Comparison of ENCODE assay signal across 13 cellular contexts in genomic region chr7:38975944-38976392, GRCh38. TPM values are rescaled to one million over a fixed set of nuclear protein-coding genes. Genes with fewer than 3 reads are reported as not detected.
A peak's percentile ranks its signal among the peaks of the same experiment; 100 is the strongest.
DNase-seq lines count a peak whose midpoint lies in the region; ATAC-seq, FAIRE-seq and TF ChIP-seq lines count a peak whose summit lies in the region.
"Had no signal": no experiment of that assay in that cellular context is flagged by ENCODE, and none has a peak within 500 bp of the region (broad histone marks: within the 10 kb centered on the region; RNA-seq: fewer than 3 reads in every experiment).

No MANE protein-coding gene starts in this region.

- H3K9ac ChIP-seq in astrocyte (ENCODE audit: low read length) (no peak overlapping the region), smooth muscle cell (ENCODE audit: low read depth) (no peak overlapping the region)
- H3K9ac ChIP-seq: parathyroid adenoma had no signal

- ATAC-seq in GM19452 (IDR thresholded peaks at IDR 0.05; ENCODE audit: unreplicated experiment) (no peak), GM21390 (IDR thresholded peaks at IDR 0.05; ENCODE audit: unreplicated experiment) (no peak), esophagus mucosa (no peak)

- H3K27ac ChIP-seq in astrocyte (ENCODE audit: low read depth, low read length) (no peak overlapping the region), smooth muscle cell (ENCODE audit: low read depth) (no peak overlapping the region)
- H3K27ac ChIP-seq: parathyroid adenoma had no signal

- no peak overlapping the region for H3K4me3 ChIP-seq in astrocyte (ENCODE audit: insufficient read depth, low read depth, low read length)
- peak overlapping the region; percentile 41 for H3K4me3 ChIP-seq in smooth muscle cell

- peak overlapping the region; percentile 77 for H3K4me2 ChIP-seq in astrocyte (ENCODE audit: low read length)
- peak overlapping the region; percentile 89 for H3K4me2 ChIP-seq in smooth muscle cell

- H3K27me3 Mint-ChIP-seq in astrocyte (ENCODE audit: low read depth, unreplicated experiment) = peaks cover 14% of the 10 kb centered on the region

- peaks cover 3% of the 10 kb centered on the region for H3K4me1 Mint-ChIP-seq in astrocyte (ENCODE audit: low read depth, unreplicated experiment)

- FAIRE-seq in astrocyte (lab: Jason Lieb, UNC) = no peak

- H3K27me3 ChIP-seq in astrocyte (ENCODE audit: insufficient read depth, low read length) (peaks cover 13% of the 10 kb centered on the region), smooth muscle cell (ENCODE audit: low read depth) (peaks cover 50% of the 10 kb centered on the region)

- H3K79me2 ChIP-seq in astrocyte (ENCODE audit: insufficient read depth, low read length) = no peaks in the 10 kb centered on the region
- no peaks in the 10 kb centered on the region for H3K79me2 ChIP-seq in smooth muscle cell (ENCODE audit: low read depth)
- H3K79me2 ChIP-seq: parathyroid adenoma had no signal

- TF ChIP-seq CTCF in astrocyte (IDR thresholded peaks at IDR 0.05; ENCODE audit: insufficient read depth, low read depth, low read length) = no peak
- no peak for TF ChIP-seq CTCF in smooth muscle cell (IDR thresholded peaks at IDR 0.05; ENCODE audit: borderline replicate concordance, insufficient read depth, poor library complexity, severe bottlenecking)

- H3K9me3 Mint-ChIP-seq in astrocyte (ENCODE audit: unreplicated experiment) = peaks cover 2% of the 10 kb centered on the region

- DNase-seq in NCI-H345 (lab: John Stamatoyannopoulos, UW) = peak; percentile 8
- DNase-seq in NCI-H345 treated with DMSO at 0.1 percent for 48 hours (lab: John Stamatoyannopoulos, UW; ENCODE audit: unreplicated experiment) = no peak
- DNase-seq in astrocyte (ENCODE audit: low read depth) = no peak
- peak; percentile 65 for DNase-seq in islet precursor cell
- DNase-seq in smooth muscle cell (lab: John Stamatoyannopoulos, UW; ENCODE audit: unreplicated experiment) = no peak
- DNase-seq: activated T-cell treated with anti-CD3 and anti-CD28 coated beads, Interleukin-2, amount 50 U/mL, for 48 hours; NCI-H1105 had no signal

- peak overlapping the region; percentile 30 for H3K4me3 Mint-ChIP-seq in astrocyte (ENCODE audit: unreplicated experiment)

- H3K36me3 ChIP-seq in astrocyte (ENCODE audit: insufficient read depth, low read length) (no peaks in the 10 kb centered on the region), smooth muscle cell (ENCODE audit: low read depth) (no peaks in the 10 kb centered on the region)

- no peak overlapping the region for H3K27ac Mint-ChIP-seq in astrocyte (ENCODE audit: unreplicated experiment)

- H3K9me3 ChIP-seq in astrocyte (ENCODE audit: insufficient read depth, low read depth, low read length) = no peaks in the 10 kb centered on the region
- H3K9me3 ChIP-seq in smooth muscle cell (replicated peaks; ENCODE audit: low read depth) = no peaks in the 10 kb centered on the region

- H3F3A ChIP-seq in smooth muscle cell (ENCODE audit: low read depth) = no peaks in the 10 kb centered on the region

- H3K36me3 Mint-ChIP-seq in astrocyte (ENCODE audit: low read depth, unreplicated experiment) = no peaks in the 10 kb centered on the region

- H4K20me1 ChIP-seq in astrocyte (ENCODE audit: insufficient read depth, low read length) (no peaks in the 10 kb centered on the region), smooth muscle cell (ENCODE audit: low read depth) (no peaks in the 10 kb centered on the region)

- H2AFZ ChIP-seq in astrocyte (ENCODE audit: low read depth, low read length) (peak overlapping the region; percentile 70), smooth muscle cell (ENCODE audit: low read depth) (peak overlapping the region; percentile 76)
- H2AFZ ChIP-seq: parathyroid adenoma had no signal

- WGBS in smooth muscle cell (ENCODE audit: low lambda C conversion rate) = 6% methylated on average over 37 of the region's 38 CpGs

- no peaks in the 10 kb centered on the region for H3K4me1 ChIP-seq in astrocyte (ENCODE audit: insufficient read depth, low read length)
- peaks cover 6% of the 10 kb centered on the region for H3K4me1 ChIP-seq in smooth muscle cell (ENCODE audit: low read depth)
- H3K4me1 ChIP-seq: parathyroid adenoma had no signal

RNA-seq across cellular contexts. Expression of gene POU6F2, which starts 1.7 kb away (rescaled TPM):
- total RNA-seq in astrocyte (0.45 and 0.46 TPM in 2 replicates), smooth muscle cell (1.2 and 1.6 TPM in 2 replicates), esophagus mucosa (0.08 TPM)
- 1.2 and 2.5 TPM in 2 replicates for polyA plus RNA-seq in smooth muscle cell
- total RNA-seq: dermis microvascular lymphatic vessel endothelial cell had no signal
- polyA plus RNA-seq: AG04450 had no signal

Comparison
In these comparisons a context has a peak if more than half of its experiments do, and no peak if none do; other contexts are left out.
1. DNase-seq: peak in NCI-H345 (single experiment) and islet precursor cell (single experiment); none in NCI-H345 treated with DMSO at 0.1 percent for 48 hours (single experiment), astrocyte (single experiment) and smooth muscle cell (single experiment).